ENCODE assay signal across 8 cellular contexts in genomic region chr2:96665083-96665569, GRCh38. TPM values are rescaled to one million over a fixed set of nuclear protein-coding genes. Genes with fewer than 3 reads are reported as not detected.
A peak's percentile ranks its signal among the peaks of the same experiment; 100 is the strongest.
DNase-seq lines count a peak whose midpoint lies in the region; ATAC-seq and TF ChIP-seq lines count a peak whose summit lies in the region.

No MANE protein-coding gene starts in this region.

- DNase-seq in GM03348 (ENCODE audit: low spot score) (peak; percentile 97), SJSA1 (ENCODE audit: low read depth in 1 of 2, low spot score in 2 of 2) (peak; percentile 64 to 87), foreskin keratinocyte (peak; percentile 93 to 97), sciatic nerve (ENCODE audit: low spot score) (no peak), T-helper 17 cell (no peak)
- no peak for DNase-seq in activated naive CD8-positive, alpha-beta T cell treated with anti-CD3 and anti-CD28 coated beads, Interleukin-2, amount 50 U/mL, for 24 hours
- no peak for DNase-seq in effector memory CD4-positive, alpha-beta T cell

- ATAC-seq in foreskin keratinocyte = peak; percentile 90
- ATAC-seq in sciatic nerve = peak; percentile 89
- ATAC-seq in activated naive CD8-positive, alpha-beta T cell treated with anti-CD3 and anti-CD28 coated beads, Interleukin-2, amount 50 U/mL, for 24 hours = no peak
- no peak for ATAC-seq in GM18870 (IDR thresholded peaks at IDR 0.05; ENCODE audit: unreplicated experiment)
- ATAC-seq in T-helper 17 cell = no peak

- peak overlapping the region; percentile 76 for H3K27ac ChIP-seq in SJSA1
- no peak overlapping the region for H3K27ac ChIP-seq in foreskin keratinocyte
- no peak overlapping the region for H3K27ac ChIP-seq in effector memory CD4-positive, alpha-beta T cell (ENCODE audit: insufficient read depth, low read length, poor library complexity, severe bottlenecking)

- no peaks in the 10 kb centered on the region for H3K4me1 Mint-ChIP-seq in activated naive CD8-positive, alpha-beta T cell treated with anti-CD3 and anti-CD28 coated beads, Interleukin-2, amount 50 U/mL, for 24 hours
- H3K4me1 Mint-ChIP-seq in T-helper 17 cell = no peaks in the 10 kb centered on the region

- no peak overlapping the region for H3K27ac Mint-ChIP-seq in activated naive CD8-positive, alpha-beta T cell treated with anti-CD3 and anti-CD28 coated beads, Interleukin-2, amount 50 U/mL, for 24 hours
- H3K27ac Mint-ChIP-seq in T-helper 17 cell = no peak overlapping the region

- H3K4me3 ChIP-seq in SJSA1 = no peak overlapping the region
- H3K4me3 ChIP-seq in effector memory CD4-positive, alpha-beta T cell (ENCODE audit: insufficient read depth, low read depth, low read length, poor library complexity, severe bottlenecking) = no peak overlapping the region

- H3K36me3 ChIP-seq in SJSA1 = no peaks in the 10 kb centered on the region
- H3K36me3 ChIP-seq in effector memory CD4-positive, alpha-beta T cell (ENCODE audit: control insufficient read depth, insufficient read depth, low read length) = no peaks in the 10 kb centered on the region

- no peak for TF ChIP-seq CTCF in foreskin keratinocyte (conservative IDR thresholded peaks at IDR 0.05)

- H3K27me3 Mint-ChIP-seq in activated naive CD8-positive, alpha-beta T cell treated with anti-CD3 and anti-CD28 coated beads, Interleukin-2, amount 50 U/mL, for 24 hours = peaks cover 3% of the 10 kb centered on the region
- H3K27me3 Mint-ChIP-seq in T-helper 17 cell = peaks cover 12% of the 10 kb centered on the region

- no peaks in the 10 kb centered on the region for H3K36me3 Mint-ChIP-seq in activated naive CD8-positive, alpha-beta T cell treated with anti-CD3 and anti-CD28 coated beads, Interleukin-2, amount 50 U/mL, for 24 hours (ENCODE audit: low read depth)
- no peaks in the 10 kb centered on the region for H3K36me3 Mint-ChIP-seq in T-helper 17 cell (ENCODE audit: low read depth)

- H3K27me3 ChIP-seq in SJSA1 (replicated peaks) = no peaks in the 10 kb centered on the region
- H3K27me3 ChIP-seq in foreskin keratinocyte = no peaks in the 10 kb centered on the region
- H3K27me3 ChIP-seq in effector memory CD4-positive, alpha-beta T cell (replicated peaks; ENCODE audit: control insufficient read depth, insufficient read depth, low read length, poor library complexity, severe bottlenecking) = no peaks in the 10 kb centered on the region

- H3K9me3 ChIP-seq in SJSA1 (replicated peaks) (no peaks in the 10 kb centered on the region), T-helper 17 cell (ENCODE audit: control insufficient read depth, low read length, poor library complexity, severe bottlenecking) (no peaks in the 10 kb centered on the region)
- no peaks in the 10 kb centered on the region for H3K9me3 ChIP-seq in effector memory CD4-positive, alpha-beta T cell (ENCODE audit: control insufficient read depth, low read length)

- H3K9me3 Mint-ChIP-seq in activated naive CD8-positive, alpha-beta T cell treated with anti-CD3 and anti-CD28 coated beads, Interleukin-2, amount 50 U/mL, for 24 hours = no peaks in the 10 kb centered on the region

- intact Hi-C loops in sciatic nerve (cut with DNase I) = no loop called here

- no peak overlapping the region for H3K4me3 Mint-ChIP-seq in activated naive CD8-positive, alpha-beta T cell treated with anti-CD3 and anti-CD28 coated beads, Interleukin-2, amount 50 U/mL, for 24 hours
- H3K4me3 Mint-ChIP-seq in T-helper 17 cell = no peak overlapping the region

- peaks cover 18% of the 10 kb centered on the region for H3K4me1 ChIP-seq in SJSA1 (replicated peaks)
- H3K4me1 ChIP-seq in foreskin keratinocyte = peaks cover 4% of the 10 kb centered on the region
- no peaks in the 10 kb centered on the region for H3K4me1 ChIP-seq in effector memory CD4-positive, alpha-beta T cell (ENCODE audit: control insufficient read depth, insufficient read depth, low read length, poor library complexity, severe bottlenecking)

RNA-seq across cellular contexts. Expression of gene FER1L5, which starts 22.6 kb away (rescaled TPM):
- total RNA-seq in SJSA1 (2014; rRNA removed; shearing (Covaris generic)) = not detected in 2 replicates
- total RNA-seq in foreskin keratinocyte (0.18 and 0.20 TPM in 2 replicates), sciatic nerve (0.71 TPM), T-helper 17 cell (not detected)
- 0.03 and 0.04 TPM in 2 replicates for polyA plus RNA-seq in foreskin keratinocyte

RNA-seq across cellular contexts. Expression of gene KANSL3, which starts 27.0 kb away (rescaled TPM):
- total RNA-seq in SJSA1 (2014; rRNA removed; shearing (Covaris generic)) = 21.9 and 31.4 TPM in 2 replicates
- total RNA-seq in foreskin keratinocyte (22.5 and 24.2 TPM in 2 replicates), sciatic nerve (59.9 TPM), T-helper 17 cell (10 to 100 TPM; 57.4 to 61.2 TPM)
- 7.9 and 8.6 TPM in 2 replicates for polyA plus RNA-seq in foreskin keratinocyte

Comparison
In these comparisons a context has a peak if more than half of its experiments do, and no peak if none do; other contexts are left out.
1. DNase-seq: peak in GM03348 (single experiment), SJSA1 (2 of 2) and foreskin keratinocyte (2 of 2); none in sciatic nerve (single experiment), activated naive CD8-positive, alpha-beta T cell treated with anti-CD3 and anti-CD28 coated beads, Interleukin-2, amount 50 U/mL, for 24 hours (single experiment), effector memory CD4-positive, alpha-beta T cell (0 of 3) and T-helper 17 cell (0 of 3).
2. ATAC-seq: peak in foreskin keratinocyte (single experiment) and sciatic nerve (single experiment); none in activated naive CD8-positive, alpha-beta T cell treated with anti-CD3 and anti-CD28 coated beads, Interleukin-2, amount 50 U/mL, for 24 hours (single experiment), GM18870 (single experiment) and T-helper 17 cell (single experiment).